In the genomic region with DNA sequence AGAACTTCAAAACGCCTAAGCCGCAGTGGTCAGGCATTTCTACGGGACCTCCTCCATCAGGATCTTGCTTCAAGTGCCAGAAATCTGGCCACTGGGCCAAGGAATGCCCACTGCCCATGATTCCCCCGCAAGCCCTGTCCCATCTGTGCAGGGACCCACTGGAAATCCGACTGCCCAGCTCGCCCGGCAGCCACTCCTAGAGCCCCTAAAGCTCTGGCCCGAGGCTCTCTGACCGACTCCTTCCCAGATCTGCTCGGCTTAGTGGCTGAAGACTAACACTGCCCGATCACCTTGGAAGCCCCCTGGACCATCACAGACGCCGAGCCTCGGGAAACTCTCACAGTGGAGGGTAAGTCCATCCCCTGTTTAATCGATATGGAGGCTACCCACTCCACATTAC, we compare ENCODE assay signal across 34 cellular contexts.
"Had no signal": no experiment of that assay in that cellular context is flagged by ENCODE, and none has a peak within 500 bp of the region (broad histone marks: within the 10 kb centered on the region; RNA-seq: fewer than 3 reads in every experiment).

No MANE protein-coding gene starts in this region.

- ATAC-seq: activated CD8-positive, alpha-beta T cell treated with anti-CD3 and anti-CD28 coated beads for 36 hours; activated naive CD8-positive, alpha-beta T cell treated with anti-CD3 and anti-CD28 coated beads, Interleukin-2, amount 50 U/mL, for 24 hours had no signal

- H3K27me3 ChIP-seq: ascending aorta, cardiac muscle cell had no signal

- H3K4me1 Mint-ChIP-seq: activated B cell treated with CpG ODN at 0.5 μM for 24 hours; activated CD4-positive, alpha-beta T cell treated with anti-CD3 and anti-CD28 coated beads, Interleukin-2, amount 10 ng/mL, durations not matched to agents 24 days and 14 days; activated naive CD4-positive, alpha-beta T cell treated with anti-CD3 and anti-CD28 coated beads, Interleukin-2, amount 10 ng/mL, durations not matched to agents 7 days and 5 days; activated naive CD4-positive, alpha-beta T cell treated with anti-CD3 and anti-CD28 coated beads, Interleukin-2, amount 50 U/mL, for 24 hours; activated naive CD8-positive, alpha-beta T cell treated with anti-CD3 and anti-CD28 coated beads, Interleukin-2, amount 10 ng/mL, durations not matched to agents 7 days and 5 days; activated naive CD8-positive, alpha-beta T cell treated with anti-CD3 and anti-CD28 coated beads, Interleukin-2, amount 50 U/mL, for 24 hours; central memory CD8-positive, alpha-beta T cell had no signal

- H3K36me3 Mint-ChIP-seq: activated CD4-positive, alpha-beta memory T cell treated with anti-CD3 and anti-CD28 coated beads for 36 hours; activated naive CD4-positive, alpha-beta T cell treated with anti-CD3 and anti-CD28 coated beads, Interleukin-2, amount 10 ng/mL, durations not matched to agents 7 days and 5 days; activated naive CD4-positive, alpha-beta T cell treated with anti-CD3 and anti-CD28 coated beads, Interleukin-2, amount 50 U/mL, for 24 hours; activated naive CD8-positive, alpha-beta T cell; activated naive CD8-positive, alpha-beta T cell treated with anti-CD3 and anti-CD28 coated beads, Interleukin-2, amount 10 ng/mL, durations not matched to agents 7 days and 5 days; brain had no signal

- H3K27me3 Mint-ChIP-seq: activated B cell treated with CpG ODN at 0.5 μM for 24 hours; activated naive CD4-positive, alpha-beta T cell treated with anti-CD3 and anti-CD28 coated beads, Interleukin-2, amount 10 ng/mL, durations not matched to agents 7 days and 5 days; activated naive CD4-positive, alpha-beta T cell treated with anti-CD3 and anti-CD28 coated beads, Interleukin-2, amount 50 U/mL, for 24 hours; activated naive CD8-positive, alpha-beta T cell treated with anti-CD3 and anti-CD28 coated beads, Interleukin-2, amount 50 U/mL, for 24 hours; activated T-cell treated with anti-CD3 and anti-CD28 coated beads, Interleukin-2, amount 50 U/mL, for 24 hours; brain; central memory CD8-positive, alpha-beta T cell had no signal

- H3K36me3 ChIP-seq: ascending aorta, cardiac muscle cell had no signal

- H3K4me3 Mint-ChIP-seq: activated B cell treated with CpG ODN at 0.5 μM for 24 hours; activated CD4-positive, alpha-beta memory T cell treated with anti-CD3 and anti-CD28 coated beads for 36 hours; activated CD4-positive, alpha-beta T cell treated with anti-CD3 and anti-CD28 coated beads, Interleukin-2, amount 10 ng/mL, durations not matched to agents 24 days and 14 days; activated CD8-positive, alpha-beta T cell treated with anti-CD3 and anti-CD28 coated beads for 36 hours; activated naive CD4-positive, alpha-beta T cell treated with anti-CD3 and anti-CD28 coated beads, Interleukin-2, amount 10 ng/mL, durations not matched to agents 7 days and 5 days; activated naive CD4-positive, alpha-beta T cell treated with anti-CD3 and anti-CD28 coated beads, Interleukin-2, amount 50 U/mL, for 24 hours; activated naive CD8-positive, alpha-beta T cell; activated naive CD8-positive, alpha-beta T cell treated with anti-CD3 and anti-CD28 coated beads, Interleukin-2, amount 10 ng/mL, durations not matched to agents 7 days and 5 days; activated naive CD8-positive, alpha-beta T cell treated with anti-CD3 and anti-CD28 coated beads, Interleukin-2, amount 50 U/mL, for 24 hours; activated T-cell treated with anti-CD3 and anti-CD28 coated beads, Interleukin-2, amount 50 U/mL, for 24 hours; brain; central memory CD8-positive, alpha-beta T cell; T-helper 1 cell treated with Interleukin-12 subunit alpha and Interleukin-12 subunit beta and Interleukin-4 antibody, amounts not matched to agents 30 μg/mL and 1 μg/mL, for 36 hours; T-helper 2 cell treated with Interferon-gamma antibody and Interleukin-4, amounts not matched to agents 5 μg/mL and 100 μg/mL, for 36 hours had no signal

- H3K9me3 ChIP-seq: ascending aorta had no signal

- H3K27ac ChIP-seq: ascending aorta, cardiac muscle cell, VCaP had no signal

- H3K4me1 ChIP-seq: ascending aorta had no signal

- DNase-seq: activated B cell treated with CpG ODN at 0.5 μM for 24 hours; activated CD4-positive, alpha-beta memory T cell treated with anti-CD3 and anti-CD28 coated beads for 36 hours; activated CD4-positive, alpha-beta T cell treated with anti-CD3 and anti-CD28 coated beads for 4 hours; activated CD4-positive, alpha-beta T cell treated with anti-CD3 and anti-CD28 coated beads, Interleukin-2, amount 10 ng/mL, durations not matched to agents 24 days and 14 days; activated CD4-positive, alpha-beta T cell treated with anti-CD3 and anti-CD28 coated beads, Interleukin-2, amount 50 U/mL, for 1 hour; activated CD4-positive, alpha-beta T cell treated with anti-CD3 and anti-CD28 coated beads, Interleukin-2, amount 50 U/mL, for 4 hours; activated CD4-positive, CD25-positive, alpha-beta regulatory T cell treated with anti-CD3 and anti-CD28 coated beads, Interleukin-2, amount 50 U/mL, for 72 hours; activated CD8-positive, alpha-beta memory T cell treated with anti-CD3 and anti-CD28 coated beads, Interleukin-2, amount 50 U/mL, for 4 hours; activated CD8-positive, alpha-beta T cell treated with anti-CD3 and anti-CD28 coated beads for 36 hours; activated effector memory CD4-positive, alpha-beta T cell treated with Interleukin-2 at 50 U/mL for 16 hours; activated gamma-delta T cell; activated naive CD4-positive, alpha-beta T cell treated with anti-CD3 and anti-CD28 coated beads, Interleukin-2, amount 10 ng/mL, durations not matched to agents 7 days and 5 days; activated naive CD4-positive, alpha-beta T cell treated with Interleukin-2 at 50 U/mL for 16 hours; activated naive CD8-positive, alpha-beta T cell treated with anti-CD3 and anti-CD28 coated beads, Interleukin-2, amount 10 ng/mL, durations not matched to agents 7 days and 5 days; activated naive CD8-positive, alpha-beta T cell treated with anti-CD3 and anti-CD28 coated beads, Interleukin-2, amount 50 U/mL, for 24 hours; activated T-cell treated with anti-CD3 and anti-CD28 coated beads, Interleukin-2, amount 50 U/mL, for 24 hours; activated T-cell treated with anti-CD3 and anti-CD28 coated beads, Interleukin-2, amount 50 U/mL, for 48 hours; amygdala; anterior cingulate cortex; caudate nucleus; SW 1271; T-helper 1 cell; T-helper 2 cell; T-helper 9 cell had no signal

- H3K4me3 ChIP-seq: ascending aorta, cardiac muscle cell had no signal

- H3K9me3 Mint-ChIP-seq: activated CD4-positive, alpha-beta memory T cell treated with anti-CD3 and anti-CD28 coated beads for 36 hours; activated CD4-positive, alpha-beta T cell treated with anti-CD3 and anti-CD28 coated beads, Interleukin-2, amount 10 ng/mL, durations not matched to agents 24 days and 14 days; activated CD8-positive, alpha-beta T cell treated with anti-CD3 and anti-CD28 coated beads for 36 hours; activated naive CD4-positive, alpha-beta T cell treated with anti-CD3 and anti-CD28 coated beads, Interleukin-2, amount 10 ng/mL, durations not matched to agents 7 days and 5 days; activated naive CD4-positive, alpha-beta T cell treated with anti-CD3 and anti-CD28 coated beads, Interleukin-2, amount 50 U/mL, for 24 hours; activated naive CD8-positive, alpha-beta T cell treated with anti-CD3 and anti-CD28 coated beads, Interleukin-2, amount 10 ng/mL, durations not matched to agents 7 days and 5 days; activated naive CD8-positive, alpha-beta T cell treated with anti-CD3 and anti-CD28 coated beads, Interleukin-2, amount 50 U/mL, for 24 hours; activated T-cell treated with anti-CD3 and anti-CD28 coated beads, Interleukin-2, amount 50 U/mL, for 24 hours; activated T-helper 2 cell treated with anti-CD3 and anti-CD28 coated beads, Interferon-gamma antibody, Interleukin-2, Interleukin-4, amounts not matched to agents 10 μg/mL and 5 μg/mL and 100 μg/mL, durations not matched to agents 14 hours and 24 hours and 36 hours; central memory CD8-positive, alpha-beta T cell; T-helper 1 cell treated with Interleukin-12 subunit alpha and Interleukin-12 subunit beta and Interleukin-4 antibody, amounts not matched to agents 30 μg/mL and 1 μg/mL, for 36 hours; T-helper 2 cell treated with Interferon-gamma antibody and Interleukin-4, amounts not matched to agents 5 μg/mL and 100 μg/mL, for 36 hours had no signal

- H3K27ac Mint-ChIP-seq: activated B cell treated with CpG ODN at 0.5 μM for 24 hours; activated CD4-positive, alpha-beta memory T cell treated with anti-CD3 and anti-CD28 coated beads for 36 hours; activated CD4-positive, alpha-beta T cell treated with anti-CD3 and anti-CD28 coated beads, Interleukin-2, amount 10 ng/mL, durations not matched to agents 24 days and 14 days; activated CD8-positive, alpha-beta T cell treated with anti-CD3 and anti-CD28 coated beads for 36 hours; activated naive CD4-positive, alpha-beta T cell treated with anti-CD3 and anti-CD28 coated beads, Interleukin-2, amount 10 ng/mL, durations not matched to agents 7 days and 5 days; activated naive CD4-positive, alpha-beta T cell treated with anti-CD3 and anti-CD28 coated beads, Interleukin-2, amount 50 U/mL, for 24 hours; activated naive CD8-positive, alpha-beta T cell; activated naive CD8-positive, alpha-beta T cell treated with anti-CD3 and anti-CD28 coated beads, Interleukin-2, amount 10 ng/mL, durations not matched to agents 7 days and 5 days; activated naive CD8-positive, alpha-beta T cell treated with anti-CD3 and anti-CD28 coated beads, Interleukin-2, amount 50 U/mL, for 24 hours; activated T-cell treated with anti-CD3 and anti-CD28 coated beads, Interleukin-2, amount 50 U/mL, for 24 hours; activated T-helper 2 cell treated with anti-CD3 and anti-CD28 coated beads, Interferon-gamma antibody, Interleukin-2, Interleukin-4, amounts not matched to agents 10 μg/mL and 5 μg/mL and 100 μg/mL, durations not matched to agents 14 hours and 24 hours and 36 hours; brain; T-helper 1 cell treated with Interleukin-12 subunit alpha and Interleukin-12 subunit beta and Interleukin-4 antibody, amounts not matched to agents 30 μg/mL and 1 μg/mL, for 36 hours; T-helper 2 cell treated with Interferon-gamma antibody and Interleukin-4, amounts not matched to agents 5 μg/mL and 100 μg/mL, for 36 hours had no signal
